ENCODE assay signal across 22 cellular contexts in genomic region chr4:26732356-26732755, GRCh38.
"Had no signal": no experiment of that assay in that cellular context is flagged by ENCODE, and none has a peak within 500 bp of the region (broad histone marks: within the 10 kb centered on the region; RNA-seq: fewer than 3 reads in every experiment).

No MANE protein-coding gene starts in this region.

- H3K9ac ChIP-seq: SK-N-SH had no signal

- H3K27me3 ChIP-seq: MG63 had no signal

- H3K27ac ChIP-seq: HL-60 had no signal

- DNase-seq: Karpas-422, KG1, MG63, NCI-H1092, NCI-H1105 treated with DMSO at 0.1 percent for 48 hours, NCI-H1417 treated with DMSO at 0.1 percent for 48 hours, NCI-H146, NCI-H1694 treated with DMSO at 0.1 percent for 48 hours, NCI-H2029, NCI-H2081 treated with DMSO at 0.1 percent for 48 hours, NCI-H2171, NCI-H226, NCI-H446, NCI-H510A, NCI-H524 treated with DMSO at 0.1 percent for 48 hours, NCI-H69, NCI-H774, Right ventricle myocardium superior, RPMI8226, SK-N-SH, SW 1271 had no signal

- H3K4me3 ChIP-seq: MG63 had no signal

- H3K9me3 ChIP-seq: MG63, SK-N-SH had no signal

- H3K36me3 ChIP-seq: MG63 had no signal

- H3K4me2 ChIP-seq: SK-N-SH had no signal
